Comparison of ENCODE assay signal across 9 cellular contexts in the genomic region with DNA sequence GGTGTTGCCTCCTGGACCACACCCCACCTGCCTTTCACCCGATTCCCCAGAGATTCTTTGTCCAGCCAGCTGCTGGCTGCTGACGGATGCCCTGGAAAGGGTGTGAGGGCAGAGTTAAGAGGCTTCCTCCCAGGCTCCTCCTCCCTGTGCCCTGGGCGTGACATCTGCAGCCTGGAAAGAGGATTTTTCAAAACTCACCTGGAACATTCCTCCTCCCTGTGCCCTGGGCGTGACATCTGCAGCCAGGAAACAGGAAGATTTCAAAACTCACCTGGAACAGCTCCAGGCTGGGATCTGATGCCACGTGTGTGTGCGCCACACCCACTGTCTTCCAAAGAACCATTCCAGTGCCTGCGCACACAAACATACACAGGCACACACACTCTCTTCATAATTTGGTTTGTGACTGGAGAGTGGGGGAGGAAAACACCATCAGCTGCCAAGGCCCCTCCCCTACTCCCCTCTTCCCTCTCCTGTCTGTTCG. TPM values are rescaled to one million over a fixed set of nuclear protein-coding genes. Genes with fewer than 3 reads are reported as not detected.
DNase-seq lines count a peak whose midpoint lies in the region; ATAC-seq and TF ChIP-seq lines count a peak whose summit lies in the region.
"Had no signal": no experiment of that assay in that cellular context is flagged by ENCODE, and none has a peak within 500 bp of the region (broad histone marks: within the 10 kb centered on the region; RNA-seq: fewer than 3 reads in every experiment).

No MANE protein-coding gene starts in this region.

- no peak overlapping the region for H3K9ac ChIP-seq in adipocyte (ENCODE audit: low read length)

- DNase-seq in NCI-H345 (lab: John Stamatoyannopoulos, UW) (peak; percentile 45), NCI-H345 treated with DMSO at 0.1 percent for 48 hours (lab: John Stamatoyannopoulos, UW; ENCODE audit: unreplicated experiment) (no peak), adipocyte (ENCODE audit: low read depth) (peak; percentile 35), left lung (peak; percentile 82 to 83), tibial artery (no peak)
- DNase-seq in activated CD8-positive, alpha-beta memory T cell treated with anti-CD3 and anti-CD28 coated beads for 24 hours, result no peak
- DNase-seq in activated naive CD4-positive, alpha-beta T cell treated with anti-CD3 and anti-CD28 coated beads, Interleukin-2, amount 50 U/mL, for 16 hours, result no peak
- DNase-seq: activated CD4-positive, alpha-beta T cell treated with anti-CD3 and anti-CD28 coated beads, Interleukin-2, amount 50 U/mL, for 48 hours had no signal

- H3K4me3 ChIP-seq in adipocyte (ENCODE audit: low read length), result no peak overlapping the region
- H3K4me3 ChIP-seq in left lung, result no peak overlapping the region
- no peak overlapping the region for H3K4me3 ChIP-seq in tibial artery

- TF ChIP-seq CTCF in left lung (IDR thresholded peaks at IDR 0.05) (no peak), tibial artery (IDR thresholded peaks at IDR 0.05) (no peak)

- peaks cover 10% of the 10 kb centered on the region for H3K36me3 ChIP-seq in adipocyte (ENCODE audit: control insufficient read depth, insufficient read depth, low read length, severe bottlenecking)
- H3K36me3 ChIP-seq in left lung, result peaks cover 0 to 12% of the 10 kb centered on the region in 2 donors
- peaks cover 18 to 26% (median 20%) of the 10 kb centered on the region in 3 donors for H3K36me3 ChIP-seq in tibial artery

- peak overlapping the region; percentile 0 to 73 for H3K27ac ChIP-seq in left lung
- H3K27ac ChIP-seq in tibial artery, result peak overlapping the region; percentile 96 to 99

- ATAC-seq in left lung (peak; percentile 85), GM19452 (IDR thresholded peaks at IDR 0.05; ENCODE audit: unreplicated experiment) (no peak)

- H3K27me3 ChIP-seq in adipocyte (replicated peaks; ENCODE audit: control insufficient read depth, insufficient read depth, low read length) (no peaks in the 10 kb centered on the region), left lung (peaks cover 0 to 4% of the 10 kb centered on the region in 2 donors), tibial artery (no peaks in the 10 kb centered on the region)

- H3K4me1 ChIP-seq in adipocyte (ENCODE audit: control insufficient read depth, insufficient read depth, low read length), result peaks cover 32% of the 10 kb centered on the region
- peaks cover 26 to 49% of the 10 kb centered on the region in 2 donors for H3K4me1 ChIP-seq in left lung
- peaks cover 8 to 54% (median 44%) of the 10 kb centered on the region in 4 donors for H3K4me1 ChIP-seq in tibial artery

- intact Hi-C loops in left lung (cut with DNase I) (no loop called here), tibial artery (cut with DNase I; ENCODE audit: low total_unique reads) (no loop called here)

- no peaks in the 10 kb centered on the region for H3K9me3 ChIP-seq in adipocyte (ENCODE audit: control insufficient read depth, low read length)
- H3K9me3 ChIP-seq in left lung, result no peaks in the 10 kb centered on the region
- H3K9me3 ChIP-seq in tibial artery, result no peaks in the 10 kb centered on the region

RNA-seq across cellular contexts. Expression of gene MARVELD1, which starts 5.2 kb away (rescaled TPM):
- total RNA-seq in left lung, result 10 to 100 TPM; 48.1 to 58.4 TPM

RNA-seq across cellular contexts. Expression of gene ZFYVE27, which starts 18.2 kb away (rescaled TPM):
- total RNA-seq in left lung, result 10 to 100 TPM; 20.6 to 23.2 TPM

RNA-seq across cellular contexts. Expression of gene AVPI1, which starts 31.7 kb away (rescaled TPM):
- 10 to 100 TPM; 15.2 to 19.7 TPM for total RNA-seq in left lung

RNA-seq across cellular contexts. Expression of gene SFRP5, which starts 53.1 kb away (rescaled TPM):
- 1 to 10 TPM in 1 of 2 donors, under 1 TPM in 1; 0.24 to 1.9 TPM for total RNA-seq in left lung

Comparison
In these comparisons a context has a peak if more than half of its experiments do, and no peak if none do; other contexts are left out.
1. DNase-seq: peak in NCI-H345 (single experiment), adipocyte (single experiment) and left lung (2 of 2); none in NCI-H345 treated with DMSO at 0.1 percent for 48 hours (single experiment), tibial artery (0 of 2), activated CD8-positive, alpha-beta memory T cell treated with anti-CD3 and anti-CD28 coated beads for 24 hours (single experiment) and activated naive CD4-positive, alpha-beta T cell treated with anti-CD3 and anti-CD28 coated beads, Interleukin-2, amount 50 U/mL, for 16 hours (single experiment).